ENCODE assay signal across 1 cellular context in the genomic region with DNA sequence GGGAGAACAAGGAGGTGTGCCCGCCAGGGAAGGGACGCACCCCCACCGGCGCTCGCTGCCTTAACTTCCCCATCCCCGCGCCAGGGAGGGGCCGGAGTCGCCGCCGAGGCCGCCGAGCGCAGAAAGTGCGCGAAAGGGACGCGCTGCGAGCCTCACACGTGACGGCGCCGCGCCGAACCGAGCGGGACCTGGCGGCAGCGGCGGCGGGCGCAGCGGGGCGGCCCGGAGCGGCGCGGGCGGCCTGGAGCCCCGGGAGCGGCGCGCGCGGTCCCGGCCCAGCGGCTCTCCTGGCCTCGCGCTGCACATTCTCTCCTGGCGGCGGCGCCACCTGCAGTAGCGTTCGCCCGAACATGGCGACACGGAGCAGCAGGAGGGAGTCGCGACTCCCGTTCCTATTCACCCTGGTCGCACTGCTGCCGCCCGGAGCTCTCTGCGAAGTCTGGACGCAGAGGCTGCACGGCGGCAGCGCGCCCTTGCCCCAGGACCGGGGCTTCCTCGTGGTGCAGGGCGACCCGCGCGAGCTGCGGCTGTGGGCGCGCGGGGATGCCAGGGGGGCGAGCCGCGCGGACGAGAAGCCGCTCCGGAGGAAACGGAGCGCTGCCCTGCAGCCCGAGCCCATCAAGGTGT.
TF ChIP-seq lines count a peak whose summit lies in the region.

Gene SORL1 (plus strand): TSS at position 333 of the 627 bp plus-strand sequence. CDS start 18 bp downstream, at position 351.

TF ChIP-seq in GM12878, 131 proteins besides CTCF, POLR2A, EP300 and RAD21 (continued from another document):
- peak; percentile 82 for TF ChIP-seq DPF2 (IDR thresholded peaks at IDR 0.05)
- peak; percentile 58; the same call in 1 of the 2 replicates for TF ChIP-seq NR2F1 (conservative IDR thresholded peaks at IDR 0.05)
- TF ChIP-seq, protein P1, sequence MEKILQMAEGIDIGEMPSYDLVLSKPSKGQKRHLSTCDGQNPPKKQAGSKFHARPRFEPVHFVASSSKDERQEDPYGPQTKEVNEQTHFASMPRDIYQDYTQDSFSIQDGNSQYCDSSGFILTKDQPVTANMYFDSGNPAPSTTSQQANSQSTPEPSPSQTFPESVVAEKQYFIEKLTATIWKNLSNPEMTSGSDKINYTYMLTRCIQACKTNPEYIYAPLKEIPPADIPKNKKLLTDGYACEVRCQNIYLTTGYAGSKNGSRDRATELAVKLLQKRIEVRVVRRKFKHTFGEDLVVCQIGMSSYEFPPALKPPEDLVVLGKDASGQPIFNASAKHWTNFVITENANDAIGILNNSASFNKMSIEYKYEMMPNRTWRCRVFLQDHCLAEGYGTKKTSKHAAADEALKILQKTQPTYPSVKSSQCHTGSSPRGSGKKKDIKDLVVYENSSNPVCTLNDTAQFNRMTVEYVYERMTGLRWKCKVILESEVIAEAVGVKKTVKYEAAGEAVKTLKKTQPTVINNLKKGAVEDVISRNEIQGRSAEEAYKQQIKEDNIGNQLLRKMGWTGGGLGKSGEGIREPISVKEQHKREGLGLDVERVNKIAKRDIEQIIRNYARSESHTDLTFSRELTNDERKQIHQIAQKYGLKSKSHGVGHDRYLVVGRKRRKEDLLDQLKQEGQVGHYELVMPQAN (conservative IDR thresholded peaks at IDR 0.05): peak; percentile 63; the same call in 1 of the 2 replicates
- peak; percentile 91 for TF ChIP-seq GATAD2B (conservative IDR thresholded peaks at IDR 0.05; ENCODE audit: low read depth)
- no peak for TF ChIP-seq BCLAF1 (IDR thresholded peaks at IDR 0.05)
- peak; percentile 98; the same call in 1 of the 2 replicates for TF ChIP-seq SMARCA5 (IDR thresholded peaks at IDR 0.05)
- TF ChIP-seq SMC3 (IDR thresholded peaks at IDR 0.05; ENCODE audit: borderline replicate concordance, low read length): peak; percentile 52; the same call in 1 of the 2 replicates
- no peak for TF ChIP-seq CHD1 (IDR thresholded peaks at IDR 0.05; ENCODE audit: low read depth, low read length)
- peak; percentile 82 for TF ChIP-seq IKZF1 (conservative IDR thresholded peaks at IDR 0.05)
- TF ChIP-seq POLR2AphosphoS2 (IDR thresholded peaks at IDR 0.05; ENCODE audit: low read depth, low read length): peak; percentile 67; the same call in 1 of the 2 replicates
- TF ChIP-seq, protein P2, sequence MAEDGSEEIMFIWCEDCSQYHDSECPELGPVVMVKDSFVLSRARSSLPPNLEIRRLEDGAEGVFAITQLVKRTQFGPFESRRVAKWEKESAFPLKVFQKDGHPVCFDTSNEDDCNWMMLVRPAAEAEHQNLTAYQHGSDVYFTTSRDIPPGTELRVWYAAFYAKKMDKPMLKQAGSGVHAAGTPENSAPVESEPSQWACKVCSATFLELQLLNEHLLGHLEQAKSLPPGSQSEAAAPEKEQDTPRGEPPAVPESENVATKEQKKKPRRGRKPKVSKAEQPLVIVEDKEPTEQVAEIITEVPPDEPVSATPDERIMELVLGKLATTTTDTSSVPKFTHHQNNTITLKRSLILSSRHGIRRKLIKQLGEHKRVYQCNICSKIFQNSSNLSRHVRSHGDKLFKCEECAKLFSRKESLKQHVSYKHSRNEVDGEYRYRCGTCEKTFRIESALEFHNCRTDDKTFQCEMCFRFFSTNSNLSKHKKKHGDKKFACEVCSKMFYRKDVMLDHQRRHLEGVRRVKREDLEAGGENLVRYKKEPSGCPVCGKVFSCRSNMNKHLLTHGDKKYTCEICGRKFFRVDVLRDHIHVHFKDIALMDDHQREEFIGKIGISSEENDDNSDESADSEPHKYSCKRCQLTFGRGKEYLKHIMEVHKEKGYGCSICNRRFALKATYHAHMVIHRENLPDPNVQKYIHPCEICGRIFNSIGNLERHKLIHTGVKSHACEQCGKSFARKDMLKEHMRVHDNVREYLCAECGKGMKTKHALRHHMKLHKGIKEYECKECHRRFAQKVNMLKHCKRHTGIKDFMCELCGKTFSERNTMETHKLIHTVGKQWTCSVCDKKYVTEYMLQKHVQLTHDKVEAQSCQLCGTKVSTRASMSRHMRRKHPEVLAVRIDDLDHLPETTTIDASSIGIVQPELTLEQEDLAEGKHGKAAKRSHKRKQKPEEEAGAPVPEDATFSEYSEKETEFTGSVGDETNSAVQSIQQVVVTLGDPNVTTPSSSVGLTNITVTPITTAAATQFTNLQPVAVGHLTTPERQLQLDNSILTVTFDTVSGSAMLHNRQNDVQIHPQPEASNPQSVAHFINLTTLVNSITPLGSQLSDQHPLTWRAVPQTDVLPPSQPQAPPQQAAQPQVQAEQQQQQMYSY (CRISPR knock-in tag; IDR thresholded peaks at IDR 0.05): peak; percentile 60; the same call in 1 of the 2 replicates
- TF ChIP-seq SMAD5 (IDR thresholded peaks at IDR 0.05; ENCODE audit: low read depth): 0 out of 2 replicates have a peak, but pooled peaks have one; percentile 4
- TF ChIP-seq ZBTB11 (CRISPR knock-in tag; IDR thresholded peaks at IDR 0.05): no peak
- TF ChIP-seq IRF4 (IDR thresholded peaks at IDR 0.05; ENCODE audit: low read depth, low read length): no peak
- no peak for TF ChIP-seq SREBF2 (IDR thresholded peaks at IDR 0.05; ENCODE audit: low read length)
- TF ChIP-seq RELA (IDR thresholded peaks at IDR 0.05; ENCODE audit: borderline replicate concordance, partially characterized antibody): no peak
- TF ChIP-seq KAT2A (conservative IDR thresholded peaks at IDR 0.05; ENCODE audit: control insufficient read depth, low read depth, low read length): no peak
- no peak for TF ChIP-seq EGR1 (IDR thresholded peaks at IDR 0.05; ENCODE audit: borderline replicate concordance in 1 of 2, low read depth in 2 of 2, low read length in 2 of 2)
- peak; percentile 71; the same call in 1 of the 2 replicates for TF ChIP-seq TAF1 (IDR thresholded peaks at IDR 0.05; ENCODE audit: borderline replicate concordance, low read depth, low read length)
- TF ChIP-seq TCF3 (IDR thresholded peaks at IDR 0.05; ENCODE audit: borderline replicate concordance, insufficient read depth, low read depth, low read length): peak; percentile 55; the same call in 1 of the 2 replicates
- peak; percentile 83 for TF ChIP-seq LARP7 (IDR thresholded peaks at IDR 0.05)
- TF ChIP-seq BACH1 (IDR thresholded peaks at IDR 0.05; ENCODE audit: borderline replicate concordance): peak; percentile 95
- peak; percentile 71; the same call in 1 of the 2 replicates for TF ChIP-seq ASH2L (IDR thresholded peaks at IDR 0.05; ENCODE audit: borderline replicate concordance, low read depth)
- peak; percentile 94 for TF ChIP-seq YY1 (IDR thresholded peaks at IDR 0.05; ENCODE audit: low read depth, low read length)
- TF ChIP-seq ZSCAN29 (IDR thresholded peaks at IDR 0.05): 0 out of 2 replicates have a peak, but pooled peaks have one; percentile 8
- no peak for TF ChIP-seq ZBTB33 (IDR thresholded peaks at IDR 0.05)
- TF ChIP-seq ZNF592 (IDR thresholded peaks at IDR 0.05): 0 out of 2 replicates have a peak, but pooled peaks have one; percentile 33
- TF ChIP-seq HDAC6 (IDR thresholded peaks at IDR 0.05; ENCODE audit: unreplicated experiment): peak; percentile 45
- TF ChIP-seq CHD2 (IDR thresholded peaks at IDR 0.05; ENCODE audit: borderline replicate concordance, low read depth, low read length): peak; percentile 28; the same call in 1 of the 2 replicates
- no peak for TF ChIP-seq CHD4 (IDR thresholded peaks at IDR 0.05)
- TF ChIP-seq BHLHE40 (IDR thresholded peaks at IDR 0.05; ENCODE audit: borderline replicate concordance in 1 of 2, low read depth in 2 of 2, low read length in 1 of 2): peak; percentile 23 to 86; a peak in 2 of 4 replicates
- TF ChIP-seq, protein P3, sequence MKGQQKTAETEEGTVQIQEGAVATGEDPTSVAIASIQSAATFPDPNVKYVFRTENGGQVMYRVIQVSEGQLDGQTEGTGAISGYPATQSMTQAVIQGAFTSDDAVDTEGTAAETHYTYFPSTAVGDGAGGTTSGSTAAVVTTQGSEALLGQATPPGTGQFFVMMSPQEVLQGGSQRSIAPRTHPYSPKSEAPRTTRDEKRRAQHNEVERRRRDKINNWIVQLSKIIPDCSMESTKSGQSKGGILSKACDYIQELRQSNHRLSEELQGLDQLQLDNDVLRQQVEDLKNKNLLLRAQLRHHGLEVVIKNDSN (IDR thresholded peaks at IDR 0.05; ENCODE audit: borderline replicate concordance, extremely low read length, insufficient read depth, low read depth, low read length): peak; percentile 54
- TF ChIP-seq ZBED1 (IDR thresholded peaks at IDR 0.05; ENCODE audit: borderline replicate concordance): peak; percentile 33; the same call in 1 of the 2 replicates
- 0 out of 2 replicates have a peak, but pooled peaks have one; percentile 39 for TF ChIP-seq ZNF24 (IDR thresholded peaks at IDR 0.05)
